In the genomic region with DNA sequence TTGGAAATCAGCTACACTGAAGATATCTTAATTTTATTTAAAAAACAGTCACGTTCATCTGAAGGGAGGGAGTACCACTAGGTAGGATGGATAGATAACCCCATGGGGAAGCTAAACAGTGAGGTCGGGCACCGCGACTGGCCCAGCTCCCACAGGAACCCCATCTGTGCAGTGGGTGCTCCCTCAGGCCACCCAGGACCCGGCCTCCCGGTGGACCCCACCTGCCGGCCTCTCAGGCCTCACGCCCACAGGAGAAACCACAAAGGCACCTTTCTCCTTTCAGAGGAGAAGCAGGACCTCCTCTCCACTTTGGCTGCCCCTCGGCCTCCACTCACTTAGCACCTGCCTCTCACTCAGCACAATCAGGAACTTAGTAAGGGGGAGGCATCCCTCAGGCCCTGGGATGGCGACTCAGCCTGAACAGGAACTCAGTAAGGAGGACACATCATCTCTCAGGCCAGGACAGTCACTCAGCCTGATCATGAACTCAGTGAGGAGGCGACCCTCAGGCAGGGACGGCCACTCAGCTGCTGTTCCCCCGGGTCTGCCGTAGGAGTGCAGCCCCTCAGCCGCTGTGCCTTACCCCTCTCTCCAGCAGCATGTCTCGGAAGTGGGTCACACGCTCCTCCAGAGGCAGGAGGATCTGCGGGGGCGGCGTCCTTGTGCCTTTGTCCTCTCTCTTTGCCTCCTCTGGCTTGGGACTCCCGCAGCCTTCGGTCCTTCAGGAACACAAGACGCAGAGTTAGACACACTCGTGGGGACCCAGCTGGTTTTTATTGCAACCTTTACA, we compare ENCODE assay signal across 16 cellular contexts.
DNase-seq lines count a peak whose midpoint lies in the region; ATAC-seq, FAIRE-seq and TF ChIP-seq lines count a peak whose summit lies in the region.
"Had no signal": no experiment of that assay in that cellular context is flagged by ENCODE, and none has a peak within 500 bp of the region (broad histone marks: within the 10 kb centered on the region; RNA-seq: fewer than 3 reads in every experiment).

No MANE protein-coding gene starts in this region.

- H3K36me3 Mint-ChIP-seq in brain = no peaks in the 10 kb centered on the region

- DNase-seq in kidney = peak; percentile 52
- peak; percentile 51 for DNase-seq in retina
- DNase-seq in LoVo (ENCODE audit: low spot score) = no peak
- DNase-seq: Caco-2; CD4-positive, alpha-beta T cell; GF-D8; HFFc6 had no signal

- TF ChIP-seq CTCF in brain (conservative IDR thresholded peaks at IDR 0.05) (no peak), kidney (IDR thresholded peaks at IDR 0.05; ENCODE audit: borderline replicate concordance, extremely low read depth, insufficient read depth) (no peak)

- peaks cover 0 to 82% (median 78%) of the 10 kb centered on the region in 10 experiments; a peak in 17 of 20 replicates for H3K4me1 ChIP-seq in BLaER1 treated with 17β-estradiol and CSF1 and Interleukin-3, amounts not matched to agents 10 nM and 100 nM
- H3K4me1 ChIP-seq in kidney (ENCODE audit: control insufficient read depth in 1 of 2, insufficient read depth in 1 of 2, low read depth in 1 of 2, low read length in 2 of 2) = no peaks in the 10 kb centered on the region
- H3K4me1 ChIP-seq: Caco-2 had no signal

- no peaks in the 10 kb centered on the region for H3K27me3 Mint-ChIP-seq in brain
- H3K27me3 Mint-ChIP-seq: B cell; CD4-positive, alpha-beta T cell had no signal

- peaks cover 0 to 23% (median 8%) of the 10 kb centered on the region in 11 experiments; a peak in 9 of 22 replicates for H3K9me3 ChIP-seq in BLaER1 treated with 17β-estradiol and CSF1 and Interleukin-3, amounts not matched to agents 10 nM and 100 nM (replicated peaks in 1 of 11)
- no peaks in the 10 kb centered on the region for H3K9me3 ChIP-seq in kidney (ENCODE audit: control insufficient read depth in 1 of 2, low read length in 2 of 2)
- H3K9me3 ChIP-seq: Caco-2 had no signal

- peaks cover 53% of the 10 kb centered on the region for H3K4me1 Mint-ChIP-seq in brain
- H3K4me1 Mint-ChIP-seq: B cell had no signal

- no peak for FAIRE-seq in kidney (lab: Jason Lieb, UNC)
- FAIRE-seq: D721Med had no signal

- H3K4me3 Mint-ChIP-seq in brain = no peak overlapping the region
- H3K4me3 Mint-ChIP-seq: B cell; CD4-positive, alpha-beta T cell; HFFc6 had no signal

- ATAC-seq in GM21360 (IDR thresholded peaks at IDR 0.05; ENCODE audit: unreplicated experiment) (no peak), GM18870 (IDR thresholded peaks at IDR 0.05; ENCODE audit: unreplicated experiment) (no peak)
- ATAC-seq: HCT116 had no signal

- H3K27me3 ChIP-seq in BLaER1 treated with 17β-estradiol and CSF1 and Interleukin-3, amounts not matched to agents 10 nM and 100 nM = no peaks in the 10 kb centered on the region

- H3K9me3 Mint-ChIP-seq in brain = peaks cover 0 to 42% (median 4%) of the 10 kb centered on the region in 5 experiments
- H3K9me3 Mint-ChIP-seq: CD4-positive, alpha-beta T cell had no signal

- intact Hi-C loops in kidney (cut with DNase I) = no loop called here

- H3K27ac Mint-ChIP-seq in brain = peak overlapping the region in 3 of 5 experiments; percentile 26 to 85 (median 41)
- H3K27ac Mint-ChIP-seq: B cell; CD4-positive, alpha-beta T cell; HFFc6 had no signal

- peak overlapping the region in 1 of 11 experiments; percentile 24; a peak in 2 of 22 replicates for H3K9ac ChIP-seq in BLaER1 treated with 17β-estradiol and CSF1 and Interleukin-3, amounts not matched to agents 10 nM and 100 nM
- no peak overlapping the region for H3K9ac ChIP-seq in kidney (ENCODE audit: low read length in 2 of 2)

- peak overlapping the region in 4 of 11 experiments; percentile 10 to 54 (median 28); a peak in 6 of 22 replicates for H3K27ac ChIP-seq in BLaER1 treated with 17β-estradiol and CSF1 and Interleukin-3, amounts not matched to agents 10 nM and 100 nM
- H3K27ac ChIP-seq in kidney (ENCODE audit: low read depth in 2 of 2, low read length in 2 of 2) = no peak overlapping the region
- H3K27ac ChIP-seq: C4-2B, HL-60 had no signal

- H3K4me3 ChIP-seq in BLaER1 treated with 17β-estradiol and CSF1 and Interleukin-3, amounts not matched to agents 10 nM and 100 nM = no peak overlapping the region
- H3K4me3 ChIP-seq in kidney (ENCODE audit: low read length in 2 of 2) = no peak overlapping the region

- peak overlapping the region in 9 of 11 experiments; percentile 35 to 78 (median 65); a peak in 18 of 22 replicates for H3K4me2 ChIP-seq in BLaER1 treated with 17β-estradiol and CSF1 and Interleukin-3, amounts not matched to agents 10 nM and 100 nM

- no peaks in the 10 kb centered on the region; a peak in 1 of 22 replicates for H4K20me1 ChIP-seq in BLaER1 treated with 17β-estradiol and CSF1 and Interleukin-3, amounts not matched to agents 10 nM and 100 nM

- H3K36me3 ChIP-seq in BLaER1 treated with 17β-estradiol and CSF1 and Interleukin-3, amounts not matched to agents 10 nM and 100 nM = peaks cover 0 to 23% (median 0%) of the 10 kb centered on the region in 11 experiments; a peak in 4 of 22 replicates
- no peaks in the 10 kb centered on the region for H3K36me3 ChIP-seq in kidney (ENCODE audit: control insufficient read depth in 1 of 2, insufficient read depth in 2 of 2, low read length in 2 of 2)
